Comparison of ENCODE assay signal across 31 cellular contexts in the genomic region with DNA sequence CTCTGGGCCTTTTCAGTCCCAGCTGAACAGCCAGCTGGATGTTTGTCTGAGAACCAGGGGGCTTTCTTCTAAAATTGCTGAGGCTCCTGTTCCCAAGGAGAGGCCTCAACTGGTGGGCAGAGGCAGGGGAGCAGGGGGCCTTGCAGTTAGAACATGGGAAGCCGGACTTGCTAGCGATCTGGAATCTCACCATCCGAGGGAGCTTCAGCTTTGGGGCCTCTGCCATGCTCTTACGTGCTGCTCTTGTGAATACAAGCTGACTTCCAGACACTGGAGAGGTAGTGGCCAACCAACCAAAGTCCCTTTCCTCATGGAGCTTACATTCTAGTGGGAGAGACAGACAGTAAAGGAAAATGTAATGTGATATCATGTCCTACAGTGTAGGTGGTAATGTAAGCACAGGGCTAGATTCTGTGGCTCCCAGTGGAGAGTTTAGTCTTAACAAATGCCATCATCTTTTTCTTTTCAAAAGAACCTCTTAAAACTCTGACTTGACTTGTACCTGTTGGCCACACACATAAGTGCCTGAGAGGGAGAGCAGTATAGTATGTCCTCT.
"Had no signal": no experiment of that assay in that cellular context is flagged by ENCODE, and none has a peak within 500 bp of the region (broad histone marks: within the 10 kb centered on the region; RNA-seq: fewer than 3 reads in every experiment).

No MANE protein-coding gene starts in this region.

- H3K36me3 Mint-ChIP-seq: activated CD4-positive, alpha-beta memory T cell treated with anti-CD3 and anti-CD28 coated beads for 36 hours; activated CD8-positive, alpha-beta memory T cell treated with anti-CD3 and anti-CD28 coated beads, Interleukin-2, amount 10 ng/mL, durations not matched to agents 7 days and 5 days; activated naive CD8-positive, alpha-beta T cell had no signal

- H3K4me1 ChIP-seq: colonic mucosa, foreskin keratinocyte, gastrocnemius medialis had no signal

- FAIRE-seq: astrocyte, bronchial epithelial cell had no signal

- H3K27me3 ChIP-seq: brain microvascular endothelial cell, colonic mucosa, dorsolateral prefrontal cortex, foreskin keratinocyte, gastrocnemius medialis had no signal

- H3K4me3 Mint-ChIP-seq: activated CD4-positive, alpha-beta memory T cell treated with anti-CD3 and anti-CD28 coated beads for 36 hours; activated CD4-positive, alpha-beta T cell treated with anti-CD3 and anti-CD28 coated beads for 36 hours; activated CD4-positive, alpha-beta T cell treated with anti-CD3 and anti-CD28 coated beads, Interleukin-2, amount 10 ng/mL, durations not matched to agents 24 days and 14 days; activated CD8-positive, alpha-beta memory T cell treated with anti-CD3 and anti-CD28 coated beads, Interleukin-2, amount 10 ng/mL, durations not matched to agents 7 days and 5 days; activated CD8-positive, alpha-beta T cell treated with anti-CD3 and anti-CD28 coated beads, Interleukin-2, amount 10 ng/mL, durations not matched to agents 7 days and 5 days; activated naive CD8-positive, alpha-beta T cell; dendritic cell treated with granulocyte-macrophage colony-stimulating factor and Interleukin-4, amounts not matched to agents 40 ng/mL and 50 ng/mL, for 4 days; endodermal cell had no signal

- H3K4me1 Mint-ChIP-seq: activated CD4-positive, alpha-beta T cell treated with anti-CD3 and anti-CD28 coated beads for 36 hours; activated CD4-positive, alpha-beta T cell treated with anti-CD3 and anti-CD28 coated beads, Interleukin-2, amount 10 ng/mL, durations not matched to agents 24 days and 14 days; activated CD8-positive, alpha-beta memory T cell treated with anti-CD3 and anti-CD28 coated beads, Interleukin-2, amount 10 ng/mL, durations not matched to agents 7 days and 5 days had no signal

- H3K27me3 Mint-ChIP-seq: activated CD4-positive, alpha-beta memory T cell treated with anti-CD3 and anti-CD28 coated beads for 36 hours had no signal

- H3K27ac Mint-ChIP-seq: activated CD4-positive, alpha-beta memory T cell treated with anti-CD3 and anti-CD28 coated beads for 36 hours; activated CD4-positive, alpha-beta T cell treated with anti-CD3 and anti-CD28 coated beads for 36 hours; activated CD4-positive, alpha-beta T cell treated with anti-CD3 and anti-CD28 coated beads, Interleukin-2, amount 10 ng/mL, durations not matched to agents 24 days and 14 days; activated CD8-positive, alpha-beta memory T cell treated with anti-CD3 and anti-CD28 coated beads, Interleukin-2, amount 10 ng/mL, durations not matched to agents 7 days and 5 days; activated CD8-positive, alpha-beta T cell treated with anti-CD3 and anti-CD28 coated beads, Interleukin-2, amount 10 ng/mL, durations not matched to agents 7 days and 5 days; activated naive CD8-positive, alpha-beta T cell; dendritic cell treated with granulocyte-macrophage colony-stimulating factor and Interleukin-4, amounts not matched to agents 40 ng/mL and 50 ng/mL, for 4 days; endodermal cell had no signal

- H3K36me3 ChIP-seq: brain microvascular endothelial cell, colonic mucosa, gastrocnemius medialis, heart left ventricle had no signal

- DNase-seq: activated CD4-positive, alpha-beta memory T cell treated with anti-CD3 and anti-CD28 coated beads for 36 hours; activated CD4-positive, alpha-beta T cell treated with anti-CD3 and anti-CD28 coated beads for 36 hours; activated CD4-positive, alpha-beta T cell treated with anti-CD3 and anti-CD28 coated beads, Interleukin-2, amount 10 ng/mL, durations not matched to agents 24 days and 14 days; activated CD4-positive, CD25-positive, alpha-beta regulatory T cell; activated CD4-positive, CD25-positive, alpha-beta regulatory T cell treated with anti-CD3 and anti-CD28 coated beads, Interleukin-2, amount 50 U/mL, for 72 hours; activated CD8-positive, alpha-beta memory T cell treated with anti-CD3 and anti-CD28 coated beads, Interleukin-2, amount 10 ng/mL, durations not matched to agents 7 days and 5 days; activated CD8-positive, alpha-beta memory T cell treated with anti-CD3 and anti-CD28 coated beads, Interleukin-2, amount 50 U/mL, for 4 hours; activated CD8-positive, alpha-beta T cell treated with anti-CD3 and anti-CD28 coated beads, Interleukin-2, amount 10 ng/mL, durations not matched to agents 7 days and 5 days; activated gamma-delta T cell treated with Interleukin-2 at 50 U/mL for 16 hours; activated naive CD4-positive, alpha-beta T cell treated with anti-CD3 and anti-CD28 coated beads, Interleukin-2, amount 50 U/mL, for 16 hours; activated naive CD4-positive, alpha-beta T cell treated with Interleukin-2 at 50 U/mL for 16 hours; activated T-cell treated with anti-CD3 and anti-CD28 coated beads, Interleukin-2, amount 50 U/mL, for 1 hour; activated T-cell treated with anti-CD3 and anti-CD28 coated beads, Interleukin-2, amount 50 U/mL, for 48 hours; amniotic stem cell; anterior cingulate cortex; brain microvascular endothelial cell; caudate nucleus; colonic mucosa; dorsolateral prefrontal cortex; effector memory CD4-positive, alpha-beta T cell; endodermal cell; foreskin keratinocyte; gastrocnemius medialis; glutamatergic neuron; heart left ventricle; T-helper 2 cell had no signal

- ATAC-seq: activated CD4-positive, alpha-beta T cell treated with anti-CD3 and anti-CD28 coated beads for 36 hours; activated CD8-positive, alpha-beta memory T cell treated with anti-CD3 and anti-CD28 coated beads, Interleukin-2, amount 10 ng/mL, durations not matched to agents 7 days and 5 days; activated CD8-positive, alpha-beta T cell treated with anti-CD3 and anti-CD28 coated beads, Interleukin-2, amount 10 ng/mL, durations not matched to agents 7 days and 5 days; esophagus mucosa; foreskin keratinocyte; gastrocnemius medialis; heart left ventricle had no signal

- H3K27ac ChIP-seq: brain microvascular endothelial cell, colonic mucosa, dorsolateral prefrontal cortex, foreskin keratinocyte, gastrocnemius medialis, heart left ventricle had no signal

- H3K4me3 ChIP-seq: colonic mucosa, dorsolateral prefrontal cortex, gastrocnemius medialis, heart left ventricle had no signal

- H3K9me3 ChIP-seq: colonic mucosa, gastrocnemius medialis had no signal
